ENCODE assay signal across 3 cellular contexts in genomic region chr14:99538733-99539132, GRCh38.
TF ChIP-seq lines count a peak whose summit lies in the region.

No MANE protein-coding gene starts in this region.

TF ChIP-seq in SK-N-SH, 30 proteins besides CTCF, POLR2A, EP300 and RAD21 (continues in another document):
- TF ChIP-seq NFIC (IDR thresholded peaks at IDR 0.05; ENCODE audit: borderline replicate concordance) (no peak), TAF1 (IDR thresholded peaks at IDR 0.05; ENCODE audit: borderline replicate concordance, low read depth, low read length) (no peak), FOXJ3 (CRISPR knock-in tag; IDR thresholded peaks at IDR 0.05) (no peak), ZBTB33 (IDR thresholded peaks at IDR 0.05; ENCODE audit: borderline replicate concordance, low read depth) (no peak), IRF3 (IDR thresholded peaks at IDR 0.05; ENCODE audit: low read depth, low read length) (no peak), TCF12 (IDR thresholded peaks at IDR 0.05) (no peak), JUND (IDR thresholded peaks at IDR 0.05) (no peak), USF1 (IDR thresholded peaks at IDR 0.05; ENCODE audit: borderline replicate concordance, low read depth) (no peak), MAX (IDR thresholded peaks at IDR 0.05; ENCODE audit: low read depth) (no peak), SIN3A (IDR thresholded peaks at IDR 0.05; ENCODE audit: borderline replicate concordance, low read depth, low read length) (no peak), YY1 (IDR thresholded peaks at IDR 0.05; ENCODE audit: low read depth) (no peak), FOXM1 (IDR thresholded peaks at IDR 0.05; ENCODE audit: low read depth) (no peak), RCOR1 (IDR thresholded peaks at IDR 0.05; ENCODE audit: low read length) (no peak), RFX5 (IDR thresholded peaks at IDR 0.05; ENCODE audit: low read length) (no peak), USF2 (IDR thresholded peaks at IDR 0.05; ENCODE audit: borderline replicate concordance, low read depth, low read length) (no peak), SMC3 (IDR thresholded peaks at IDR 0.05; ENCODE audit: low read depth, low read length) (no peak), POLR2AphosphoS5 (IDR thresholded peaks at IDR 0.05; ENCODE audit: low read depth, low read length) (no peak), MXI1 (IDR thresholded peaks at IDR 0.05; ENCODE audit: low read depth, low read length) (no peak)

TF ChIP-seq in SK-N-SH treated with all-trans-retinoic acid at 6 μM for 48 hours, 23 proteins besides CTCF, POLR2A, EP300 and RAD21:
- TF ChIP-seq CREB5 (CRISPR knock-in tag; IDR thresholded peaks at IDR 0.05; ENCODE audit: low read depth) (no peak), CSRNP3 (CRISPR knock-in tag; IDR thresholded peaks at IDR 0.05) (no peak), ZNF70 (CRISPR knock-in tag; IDR thresholded peaks at IDR 0.05) (no peak)

TF ChIP-seq in WTC11, 78 proteins besides CTCF, POLR2A, EP300 and RAD21:
- TF ChIP-seq GABPB1 (CRISPR knock-in tag; IDR thresholded peaks at IDR 0.05) (no peak), GTF2I (CRISPR knock-in tag; conservative IDR thresholded peaks at IDR 0.05) (no peak), ZNF396 (CRISPR knock-in tag; IDR thresholded peaks at IDR 0.05; ENCODE audit: borderline replicate concordance) (no peak), CBFB (CRISPR knock-in tag; IDR thresholded peaks at IDR 0.05; ENCODE audit: low read depth) (no peak), ZBTB43 (CRISPR knock-in tag; IDR thresholded peaks at IDR 0.05) (no peak), ZNF317 (CRISPR knock-in tag; IDR thresholded peaks at IDR 0.05; ENCODE audit: borderline replicate concordance, low read depth) (no peak), TEAD1 (CRISPR knock-in tag; IDR thresholded peaks at IDR 0.05) (no peak), ZNF138 (CRISPR knock-in tag; conservative IDR thresholded peaks at IDR 0.05) (no peak), PRDM15 (CRISPR knock-in tag; IDR thresholded peaks at IDR 0.05) (no peak), MXD4 (CRISPR knock-in tag; IDR thresholded peaks at IDR 0.05; ENCODE audit: borderline replicate concordance) (no peak), ERG (CRISPR knock-in tag; IDR thresholded peaks at IDR 0.05) (no peak), NR2C2 (CRISPR knock-in tag; IDR thresholded peaks at IDR 0.05) (no peak), ATF6 (CRISPR knock-in tag; IDR thresholded peaks at IDR 0.05) (no peak), ARID4B (CRISPR knock-in tag; IDR thresholded peaks at IDR 0.05; ENCODE audit: borderline replicate concordance) (no peak), ATF1 (CRISPR knock-in tag; IDR thresholded peaks at IDR 0.05) (no peak), ZNF219 (CRISPR knock-in tag; IDR thresholded peaks at IDR 0.05; ENCODE audit: borderline replicate concordance) (no peak), MAX (CRISPR knock-in tag; IDR thresholded peaks at IDR 0.05) (no peak)
